Comparison of ENCODE assay signal across 28 cellular contexts in the genomic region with DNA sequence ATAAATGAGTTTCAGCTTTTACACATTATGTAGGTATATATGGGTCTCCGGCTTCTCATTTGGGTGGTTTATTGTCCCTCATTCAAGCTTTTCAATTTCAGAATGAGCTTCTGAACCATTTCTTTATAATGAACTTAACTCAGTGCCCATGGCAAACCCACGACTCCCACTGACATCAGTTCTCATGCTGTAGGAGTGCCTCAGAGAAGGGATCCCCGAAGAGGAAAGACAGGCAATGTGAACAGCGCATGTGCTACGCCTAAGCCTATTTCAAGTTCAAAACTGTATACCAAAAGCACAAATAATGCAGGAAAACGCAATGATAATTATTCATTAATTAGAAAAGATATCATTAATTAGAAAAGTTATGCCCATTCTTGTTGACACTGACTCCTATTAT.
"Had no signal": no experiment of that assay in that cellular context is flagged by ENCODE, and none has a peak within 500 bp of the region (broad histone marks: within the 10 kb centered on the region; RNA-seq: fewer than 3 reads in every experiment).

No MANE protein-coding gene starts in this region.

- H3K27me3 Mint-ChIP-seq: stimulated activated memory B cell treated with anti-CD40 and anti-IgM and Interleukin-4, amounts not matched to agents 10 μg/mL and 1 μg/mL and 100 μg/mL, for 72 hours; stimulated activated naive CD8-positive, alpha-beta T cell treated with anti-CD3 and anti-CD28 coated beads, Interleukin-15, Interleukin-2, amounts not matched to agents 100 ng/mL and 50 ng/mL, for 24 hours; type B pancreatic cell had no signal

- H3K4me1 ChIP-seq: stomach, suprapubic skin, testis, thyroid gland, tibial artery, transverse colon, upper lobe of left lung, upper lobe of right lung, uterus, vagina had no signal

- H3K27ac Mint-ChIP-seq: stimulated activated effector memory CD8-positive, alpha-beta T cell treated with anti-CD3 and anti-CD28 coated beads, Interleukin-12 subunit alpha, Interleukin-12 subunit beta, amount 100 ng/mL, for 72 hours; stimulated activated memory B cell treated with anti-CD40 and anti-IgM and Interleukin-4, amounts not matched to agents 10 μg/mL and 1 μg/mL and 100 μg/mL, for 72 hours; stimulated activated naive B cell treated with anti-CD40 and anti-IgM and Interleukin-4, amounts not matched to agents 10 μg/mL and 1 μg/mL and 100 μg/mL, for 72 hours; stimulated activated naive CD8-positive, alpha-beta T cell treated with anti-CD3 and anti-CD28 coated beads, Interleukin-15, amount 100 ng/mL, for 72 hours; stimulated activated naive CD8-positive, alpha-beta T cell treated with anti-CD3 and anti-CD28 coated beads, Interleukin-15, Interleukin-2, amounts not matched to agents 100 ng/mL and 50 ng/mL, for 24 hours; type B pancreatic cell had no signal

- H3K27ac ChIP-seq: stomach, suprapubic skin, testis, thoracic aorta, thyroid gland, tibial artery, tibial nerve, transverse colon, upper lobe of left lung, upper lobe of right lung, uterus, vagina had no signal

- H3K9me3 Mint-ChIP-seq: stimulated activated effector memory CD8-positive, alpha-beta T cell treated with anti-CD3 and anti-CD28 coated beads, Interleukin-12 subunit alpha, Interleukin-12 subunit beta, amount 100 ng/mL, for 72 hours; stimulated activated memory B cell treated with anti-CD40 and anti-IgM and Interleukin-4, amounts not matched to agents 10 μg/mL and 1 μg/mL and 100 μg/mL, for 72 hours; stimulated activated naive B cell treated with anti-CD40 and anti-IgM and Interleukin-4, amounts not matched to agents 10 μg/mL and 1 μg/mL and 100 μg/mL, for 72 hours; stimulated activated naive CD8-positive, alpha-beta T cell treated with anti-CD3 and anti-CD28 coated beads, Interleukin-15, amount 100 ng/mL, for 72 hours; stimulated activated naive CD8-positive, alpha-beta T cell treated with anti-CD3 and anti-CD28 coated beads, Interleukin-15, Interleukin-2, amounts not matched to agents 100 ng/mL and 50 ng/mL, for 24 hours; type B pancreatic cell had no signal

- FAIRE-seq: urothelium cell line had no signal

- DNase-seq: stimulated activated CD4-positive, alpha-beta T cell treated with anti-CD3 and anti-CD28 coated beads, Interleukin-4, amount 100 ng/mL, for 1 hour; stimulated activated CD4-positive, alpha-beta T cell treated with anti-CD3 and anti-CD28 coated beads, Interleukin-4, amount 100 ng/mL, for 24 hours; stimulated activated CD4-positive, alpha-beta T cell treated with anti-CD3 and anti-CD28 coated beads, Interleukin-4, amount 100 ng/mL, for 4 hours; stimulated activated CD8-positive, alpha-beta memory T cell treated with anti-CD3 and anti-CD28 coated beads, Interleukin-4, amount 100 ng/mL, for 48 hours; stimulated activated naive B cell treated with anti-CD40 and anti-IgM and Interleukin-4, amounts not matched to agents 10 μg/mL and 1 μg/mL and 100 μg/mL, for 72 hours; stimulated activated naive CD4-positive, alpha-beta T cell; stimulated activated naive CD4-positive, alpha-beta T cell treated with Interleukin-2 at 50 U/mL for 16 hours; stimulated activated naive CD8-positive, alpha-beta T cell treated with anti-CD3 and anti-CD28 coated beads, Interleukin-15, amount 100 ng/mL, for 72 hours; stimulated activated naive CD8-positive, alpha-beta T cell treated with anti-CD3 and anti-CD28 coated beads, Interleukin-15, Interleukin-2, amounts not matched to agents 100 U/mL and 50 U/mL, for 24 hours; stomach; substantia nigra; testis; thyroid gland; tibial artery; transverse colon; trophoblast cell; upper lobe of left lung; upper lobe of right lung; uterus had no signal

- H3K4me3 ChIP-seq: stomach, suprapubic skin, testis, thoracic aorta, thyroid gland, tibial artery, tibial nerve, transverse colon, upper lobe of left lung, upper lobe of right lung, uterus, vagina had no signal

- H3K4me3 Mint-ChIP-seq: stimulated activated effector memory CD8-positive, alpha-beta T cell treated with anti-CD3 and anti-CD28 coated beads, Interleukin-12 subunit alpha, Interleukin-12 subunit beta, amount 100 ng/mL, for 72 hours; stimulated activated memory B cell treated with anti-CD40 and anti-IgM and Interleukin-4, amounts not matched to agents 10 μg/mL and 1 μg/mL and 100 μg/mL, for 72 hours; stimulated activated naive B cell treated with anti-CD40 and anti-IgM and Interleukin-4, amounts not matched to agents 10 μg/mL and 1 μg/mL and 100 μg/mL, for 72 hours; stimulated activated naive CD8-positive, alpha-beta T cell treated with anti-CD3 and anti-CD28 coated beads, Interleukin-15, amount 100 ng/mL, for 72 hours; stimulated activated naive CD8-positive, alpha-beta T cell treated with anti-CD3 and anti-CD28 coated beads, Interleukin-15, Interleukin-2, amounts not matched to agents 100 ng/mL and 50 ng/mL, for 24 hours; type B pancreatic cell had no signal

- H3K4me1 Mint-ChIP-seq: stimulated activated effector memory CD8-positive, alpha-beta T cell treated with anti-CD3 and anti-CD28 coated beads, Interleukin-12 subunit alpha, Interleukin-12 subunit beta, amount 100 ng/mL, for 72 hours; stimulated activated memory B cell treated with anti-CD40 and anti-IgM and Interleukin-4, amounts not matched to agents 10 μg/mL and 1 μg/mL and 100 μg/mL, for 72 hours; stimulated activated naive B cell treated with anti-CD40 and anti-IgM and Interleukin-4, amounts not matched to agents 10 μg/mL and 1 μg/mL and 100 μg/mL, for 72 hours; stimulated activated naive CD8-positive, alpha-beta T cell treated with anti-CD3 and anti-CD28 coated beads, Interleukin-15, amount 100 ng/mL, for 72 hours had no signal

- H3K27me3 ChIP-seq: stomach, suprapubic skin, testis, thyroid gland, tibial artery, tibial nerve, transverse colon, upper lobe of left lung, upper lobe of right lung, uterus, vagina had no signal

- ATAC-seq: stimulated activated effector memory CD8-positive, alpha-beta T cell treated with anti-CD3 and anti-CD28 coated beads, Interleukin-12 subunit alpha, Interleukin-12 subunit beta, amount 100 ng/mL, for 72 hours; stimulated activated memory B cell treated with anti-CD40 and anti-IgM and Interleukin-4, amounts not matched to agents 10 μg/mL and 1 μg/mL and 100 μg/mL, for 72 hours; stimulated activated naive B cell treated with anti-CD40 and anti-IgM and Interleukin-4, amounts not matched to agents 10 μg/mL and 1 μg/mL and 100 μg/mL, for 72 hours; stimulated activated naive CD8-positive, alpha-beta T cell treated with anti-CD3 and anti-CD28 coated beads, Interleukin-15, amount 100 ng/mL, for 72 hours; stimulated activated naive CD8-positive, alpha-beta T cell treated with anti-CD3 and anti-CD28 coated beads, Interleukin-15, Interleukin-2, amounts not matched to agents 100 U/mL and 50 U/mL, for 24 hours; upper lobe of right lung had no signal

- H3K36me3 Mint-ChIP-seq: stimulated activated effector memory CD8-positive, alpha-beta T cell treated with anti-CD3 and anti-CD28 coated beads, Interleukin-12 subunit alpha, Interleukin-12 subunit beta, amount 100 ng/mL, for 72 hours; stimulated activated memory B cell treated with anti-CD40 and anti-IgM and Interleukin-4, amounts not matched to agents 10 μg/mL and 1 μg/mL and 100 μg/mL, for 72 hours; stimulated activated naive B cell treated with anti-CD40 and anti-IgM and Interleukin-4, amounts not matched to agents 10 μg/mL and 1 μg/mL and 100 μg/mL, for 72 hours had no signal

- H3K9me3 ChIP-seq: stomach, suprapubic skin, testis, thoracic aorta, thyroid gland, tibial artery, tibial nerve, transverse colon, upper lobe of left lung, upper lobe of right lung, uterus, vagina had no signal

- H3K36me3 ChIP-seq: stomach, suprapubic skin, thoracic aorta, thyroid gland, tibial artery, transverse colon, upper lobe of left lung, upper lobe of right lung, uterus, vagina had no signal
